In genomic region chr19:16116067-16116466, GRCh38 we compare ENCODE assay signal across 17 cellular contexts. TPM values are rescaled to one million over a fixed set of nuclear protein-coding genes. Genes with fewer than 3 reads are reported as not detected.
A peak's percentile ranks its signal among the peaks of the same experiment; 100 is the strongest.
DNase-seq lines count a peak whose midpoint lies in the region; ATAC-seq lines count a peak whose summit lies in the region.
"Had no signal": no experiment of that assay in that cellular context is flagged by ENCODE, and none has a peak within 500 bp of the region (broad histone marks: within the 10 kb centered on the region; RNA-seq: fewer than 3 reads in every experiment).

No MANE protein-coding gene starts in this region.

- CTCF ChIA-PET in activated CD4-positive, alpha-beta memory T cell treated with anti-CD3 and anti-CD28 coated beads, Interleukin-2, amount 10 ng/mL, durations not matched to agents 7 days and 5 days (lab: Charles Lee), result interaction anchor here (0.7 kb wide), 1 partner anchor 16 kb away, joined by 3 read pairs; no protein-coding TSS in a partner anchor

- H3K9me3 Mint-ChIP-seq in stimulated activated naive CD8-positive, alpha-beta T cell treated with anti-CD3 and anti-CD28 coated beads, Interleukin-15, Interleukin-2, amounts not matched to agents 100 ng/mL and 50 ng/mL, for 24 hours, result no peaks in the 10 kb centered on the region
- H3K9me3 Mint-ChIP-seq in activated CD4-positive, alpha-beta memory T cell treated with anti-CD3 and anti-CD28 coated beads, Interleukin-2, amount 10 ng/mL, durations not matched to agents 7 days and 5 days, result no peaks in the 10 kb centered on the region
- no peaks in the 10 kb centered on the region for H3K9me3 Mint-ChIP-seq in stimulated activated naive B cell treated with anti-CD40 and anti-IgM and Interleukin-4, amounts not matched to agents 10 μg/mL and 1 μg/mL and 100 μg/mL, for 72 hours

- POLR2A ChIA-PET in activated CD4-positive, alpha-beta memory T cell treated with anti-CD3 and anti-CD28 coated beads, Interleukin-2, amount 10 ng/mL, durations not matched to agents 7 days and 5 days (lab: Charles Lee), result interaction anchor here (0.9 to 3.4 kb wide), 6 partner anchors 17 to 42 kb away, joined by 3 to 21 read pairs (median 4); partner anchors contain the start of gene TPM4

- peak overlapping the region; percentile 46 for H3K27ac Mint-ChIP-seq in stimulated activated naive CD8-positive, alpha-beta T cell treated with anti-CD3 and anti-CD28 coated beads, Interleukin-15, Interleukin-2, amounts not matched to agents 100 ng/mL and 50 ng/mL, for 24 hours
- H3K27ac Mint-ChIP-seq in activated CD4-positive, alpha-beta memory T cell treated with anti-CD3 and anti-CD28 coated beads, Interleukin-2, amount 10 ng/mL, durations not matched to agents 7 days and 5 days, result peak overlapping the region; percentile 41
- H3K27ac Mint-ChIP-seq in stimulated activated naive B cell treated with anti-CD40 and anti-IgM and Interleukin-4, amounts not matched to agents 10 μg/mL and 1 μg/mL and 100 μg/mL, for 72 hours, result peak overlapping the region; percentile 99

- no peak for DNase-seq in stimulated activated naive CD8-positive, alpha-beta T cell treated with anti-CD3 and anti-CD28 coated beads, Interleukin-15, Interleukin-2, amounts not matched to agents 100 U/mL and 50 U/mL, for 24 hours
- DNase-seq in activated CD4-positive, alpha-beta memory T cell treated with anti-CD3 and anti-CD28 coated beads, Interleukin-2, amount 10 ng/mL, durations not matched to agents 7 days and 5 days, result no peak
- DNase-seq in kidney tubule cell (ENCODE audit: low spot score) (peak; percentile 44), NCI-H1092 treated with DMSO at 0.1 percent for 48 hours (lab: John Stamatoyannopoulos, UW) (no peak), pons (ENCODE audit: low spot score) (no peak), NCI-H1694 (lab: John Stamatoyannopoulos, UW) (no peak)
- DNase-seq in stimulated activated naive B cell treated with anti-CD40 and anti-IgM and Interleukin-4, amounts not matched to agents 10 μg/mL and 1 μg/mL and 100 μg/mL, for 72 hours, result no peak
- DNase-seq: foreskin keratinocyte; NCI-H1092; SHP77 treated with DMSO at 0.1 percent for 48 hours; stimulated activated naive CD4-positive, alpha-beta T cell treated with Interleukin-2 at 50 U/mL for 16 hours had no signal

- peaks cover 51% of the 10 kb centered on the region for H3K36me3 Mint-ChIP-seq in stimulated activated naive CD8-positive, alpha-beta T cell treated with anti-CD3 and anti-CD28 coated beads, Interleukin-15, Interleukin-2, amounts not matched to agents 100 ng/mL and 50 ng/mL, for 24 hours (ENCODE audit: low read depth)
- H3K36me3 Mint-ChIP-seq in activated CD4-positive, alpha-beta memory T cell treated with anti-CD3 and anti-CD28 coated beads, Interleukin-2, amount 10 ng/mL, durations not matched to agents 7 days and 5 days (ENCODE audit: low read depth), result peaks cover 62% of the 10 kb centered on the region
- peaks cover 58 to 76% of the 10 kb centered on the region in 2 donors for H3K36me3 Mint-ChIP-seq in stimulated activated naive B cell treated with anti-CD40 and anti-IgM and Interleukin-4, amounts not matched to agents 10 μg/mL and 1 μg/mL and 100 μg/mL, for 72 hours

- H3K27me3 Mint-ChIP-seq in stimulated activated naive CD8-positive, alpha-beta T cell treated with anti-CD3 and anti-CD28 coated beads, Interleukin-15, Interleukin-2, amounts not matched to agents 100 ng/mL and 50 ng/mL, for 24 hours, result no peaks in the 10 kb centered on the region
- H3K27me3 Mint-ChIP-seq in activated CD4-positive, alpha-beta memory T cell treated with anti-CD3 and anti-CD28 coated beads, Interleukin-2, amount 10 ng/mL, durations not matched to agents 7 days and 5 days, result no peaks in the 10 kb centered on the region
- H3K27me3 Mint-ChIP-seq in stimulated activated naive B cell treated with anti-CD40 and anti-IgM and Interleukin-4, amounts not matched to agents 10 μg/mL and 1 μg/mL and 100 μg/mL, for 72 hours, result no peaks in the 10 kb centered on the region

- peaks cover 79% of the 10 kb centered on the region for H3K4me1 Mint-ChIP-seq in stimulated activated naive CD8-positive, alpha-beta T cell treated with anti-CD3 and anti-CD28 coated beads, Interleukin-15, Interleukin-2, amounts not matched to agents 100 ng/mL and 50 ng/mL, for 24 hours (ENCODE audit: low read depth)
- peaks cover 82% of the 10 kb centered on the region for H3K4me1 Mint-ChIP-seq in activated CD4-positive, alpha-beta memory T cell treated with anti-CD3 and anti-CD28 coated beads, Interleukin-2, amount 10 ng/mL, durations not matched to agents 7 days and 5 days
- peaks cover 56 to 82% of the 10 kb centered on the region in 2 donors for H3K4me1 Mint-ChIP-seq in stimulated activated naive B cell treated with anti-CD40 and anti-IgM and Interleukin-4, amounts not matched to agents 10 μg/mL and 1 μg/mL and 100 μg/mL, for 72 hours

- no peak for ATAC-seq in stimulated activated naive CD8-positive, alpha-beta T cell treated with anti-CD3 and anti-CD28 coated beads, Interleukin-15, Interleukin-2, amounts not matched to agents 100 U/mL and 50 U/mL, for 24 hours
- no peak for ATAC-seq in stimulated activated naive B cell treated with anti-CD40 and anti-IgM and Interleukin-4, amounts not matched to agents 10 μg/mL and 1 μg/mL and 100 μg/mL, for 72 hours (replicated peaks)
- ATAC-seq: foreskin keratinocyte had no signal

- H3K4me3 Mint-ChIP-seq in stimulated activated naive CD8-positive, alpha-beta T cell treated with anti-CD3 and anti-CD28 coated beads, Interleukin-15, Interleukin-2, amounts not matched to agents 100 ng/mL and 50 ng/mL, for 24 hours, result peak overlapping the region; percentile 35
- H3K4me3 Mint-ChIP-seq in activated CD4-positive, alpha-beta memory T cell treated with anti-CD3 and anti-CD28 coated beads, Interleukin-2, amount 10 ng/mL, durations not matched to agents 7 days and 5 days, result no peak overlapping the region
- peak overlapping the region; percentile 66 to 79 for H3K4me3 Mint-ChIP-seq in stimulated activated naive B cell treated with anti-CD40 and anti-IgM and Interleukin-4, amounts not matched to agents 10 μg/mL and 1 μg/mL and 100 μg/mL, for 72 hours

RNA-seq across cellular contexts. Expression of gene RAB8A, which starts 4.4 kb away (rescaled TPM):
- 100 to 1,000 TPM; 141 to 147 TPM for total RNA-seq in activated CD4-positive, alpha-beta memory T cell treated with anti-CD3 and anti-CD28 coated beads, Interleukin-2, amount 10 ng/mL, durations not matched to agents 7 days and 5 days

RNA-seq across cellular contexts. Expression of gene HSH2D, which starts 27.4 kb away (rescaled TPM):
- 100 to 1,000 TPM; 101 to 110 TPM for total RNA-seq in activated CD4-positive, alpha-beta memory T cell treated with anti-CD3 and anti-CD28 coated beads, Interleukin-2, amount 10 ng/mL, durations not matched to agents 7 days and 5 days
- total RNA-seq: cerebellum, lung microvascular endothelial cell had no signal

RNA-seq across cellular contexts. Expression of gene TPM4, which starts 39.8 kb away (rescaled TPM):
- total RNA-seq in activated CD4-positive, alpha-beta memory T cell treated with anti-CD3 and anti-CD28 coated beads, Interleukin-2, amount 10 ng/mL, durations not matched to agents 7 days and 5 days, result 100 to 1,000 TPM; 592 to 611 TPM

RNA-seq across cellular contexts. Expression of gene CIB3, which starts 57.3 kb away (rescaled TPM):
- total RNA-seq in activated CD4-positive, alpha-beta memory T cell treated with anti-CD3 and anti-CD28 coated beads, Interleukin-2, amount 10 ng/mL, durations not matched to agents 7 days and 5 days, result not detected
- total RNA-seq: activated CD8-positive, alpha-beta memory T cell treated with anti-CD3 and anti-CD28 coated beads for 36 hours; cerebellum; foreskin keratinocyte; lung microvascular endothelial cell; skeletal muscle tissue; urinary bladder had no signal

Comparison
In these comparisons a context has a peak if more than half of its experiments do, and no peak if none do; other contexts are left out.
1. H3K27ac Mint-ChIP-seq: peak in every context shown above with its lines; median percentile 99 in stimulated activated naive B cell treated with anti-CD40 and anti-IgM and Interleukin-4, amounts not matched to agents 10 μg/mL and 1 μg/mL and 100 μg/mL, for 72 hours; 46 in stimulated activated naive CD8-positive, alpha-beta T cell treated with anti-CD3 and anti-CD28 coated beads, Interleukin-15, Interleukin-2, amounts not matched to agents 100 ng/mL and 50 ng/mL, for 24 hours; 41 in activated CD4-positive, alpha-beta memory T cell treated with anti-CD3 and anti-CD28 coated beads, Interleukin-2, amount 10 ng/mL, durations not matched to agents 7 days and 5 days.